In the genomic region with DNA sequence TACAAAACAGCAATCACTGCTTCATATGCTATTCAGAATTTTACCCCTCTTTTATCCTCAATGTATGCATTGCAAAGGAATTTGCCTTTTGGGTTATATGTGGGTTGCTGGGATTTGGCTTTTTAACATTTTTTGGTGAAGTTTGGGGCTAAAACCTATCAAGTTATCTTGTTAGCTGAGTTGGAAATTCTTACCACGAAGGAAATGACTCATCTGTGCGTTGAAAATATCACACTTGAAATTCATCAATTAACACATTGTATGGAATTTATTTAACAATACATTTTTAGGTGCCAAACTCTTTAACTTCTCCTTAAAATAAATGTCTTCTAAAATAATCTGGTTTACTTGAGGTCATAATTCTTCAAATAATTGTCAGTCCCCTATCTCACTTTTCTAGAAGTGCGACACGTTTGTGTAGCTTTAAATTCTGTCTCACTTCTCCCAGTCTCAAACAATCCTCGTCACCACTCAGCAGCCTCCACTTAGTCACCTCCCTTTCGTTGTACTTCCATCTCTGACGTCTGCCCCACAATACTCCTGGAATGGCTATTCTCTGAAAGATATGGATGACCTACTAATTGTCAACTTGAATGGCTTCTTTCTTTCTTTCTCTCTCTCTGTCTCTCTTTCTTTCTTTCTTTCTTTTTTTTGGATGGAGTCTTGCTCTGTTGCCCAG, we compare ENCODE assay signal across 17 cellular contexts.
A peak's percentile ranks its signal among the peaks of the same experiment; 100 is the strongest.
DNase-seq lines count a peak whose midpoint lies in the region; ATAC-seq and TF ChIP-seq lines count a peak whose summit lies in the region.
"Had no signal": no experiment of that assay in that cellular context is flagged by ENCODE, and none has a peak within 500 bp of the region (broad histone marks: within the 10 kb centered on the region; RNA-seq: fewer than 3 reads in every experiment).

No MANE protein-coding gene starts in this region.

- no peaks in the 10 kb centered on the region for H3K79me1 ChIP-seq in trophoblast cell (ENCODE audit: low read length)

- H4K91ac ChIP-seq in trophoblast cell (ENCODE audit: low read depth, low read length), result no peak overlapping the region

- H3K36me3 ChIP-seq in trophoblast cell (ENCODE audit: control insufficient read depth in 1 of 2, insufficient read depth in 2 of 2, low read length in 2 of 2), result no peaks in the 10 kb centered on the region
- H3K36me3 ChIP-seq: BE2C had no signal

- DNase-seq in COLO829 (ENCODE audit: low spot score) (peak; percentile 12), HS-5 (ENCODE audit: low read depth) (peak; percentile 68), astrocyte of the spinal cord (ENCODE audit: low read depth, low spot score) (peak; percentile 7), trophoblast cell (peak; percentile 40 to 64), NCI-H1105 (lab: John Stamatoyannopoulos, UW) (no peak), NCI-H82 treated with DMSO at 0.1 percent for 48 hours (lab: John Stamatoyannopoulos, UW; ENCODE audit: unreplicated experiment) (no peak)
- DNase-seq: ACHN; BE2C; CD4-positive, alpha-beta memory T cell; KBM-7; NCI-H1092 treated with DMSO at 0.1 percent for 48 hours; NCI-H1694 treated with DMSO at 0.1 percent for 48 hours; NCI-H345; NCI-H69; SHP77 had no signal

- no CpG with 5 or more reads among the region's 7 CpGs for WGBS in trophoblast cell (ENCODE audit: extremely low coverage, insufficient coverage, insufficient read length)

- no peak overlapping the region for H3K14ac ChIP-seq in trophoblast cell (ENCODE audit: low read length)

- H3K18ac ChIP-seq in trophoblast cell (ENCODE audit: low read length), result no peak overlapping the region

- no peak overlapping the region for H4K8ac ChIP-seq in trophoblast cell (ENCODE audit: low read depth, low read length)

- H3K4ac ChIP-seq in trophoblast cell (ENCODE audit: low read depth, low read length), result no peak overlapping the region

- no peak overlapping the region for H2BK5ac ChIP-seq in trophoblast cell (ENCODE audit: low read depth, low read length, poor library complexity)

- H3K79me2 ChIP-seq in trophoblast cell (ENCODE audit: control insufficient read depth, insufficient read depth, low read length, poor library complexity), result no peaks in the 10 kb centered on the region

- H3K4me2 ChIP-seq in trophoblast cell (ENCODE audit: low read length), result no peak overlapping the region

- H3K27me3 ChIP-seq in trophoblast cell (ENCODE audit: insufficient read depth, low read length), result no peaks in the 10 kb centered on the region
- H3K27me3 ChIP-seq: BE2C had no signal

- no peak overlapping the region for H3K23ac ChIP-seq in trophoblast cell (ENCODE audit: low read length)

- H3K27ac ChIP-seq in trophoblast cell (ENCODE audit: low read depth, low read length), result no peak overlapping the region

- ATAC-seq in GM18873 (IDR thresholded peaks at IDR 0.05; ENCODE audit: low FRiP score, unreplicated experiment) (no peak), HG02981 (IDR thresholded peaks at IDR 0.05; ENCODE audit: unreplicated experiment) (no peak)

- H3K9me3 ChIP-seq in trophoblast cell (ENCODE audit: insufficient read depth, low read depth, low read length), result no peaks in the 10 kb centered on the region
- H3K9me3 ChIP-seq: BE2C had no signal

- H4K12ac ChIP-seq in trophoblast cell (ENCODE audit: low read depth, low read length), result no peak overlapping the region

- H2BK12ac ChIP-seq in trophoblast cell (ENCODE audit: low read length), result no peak overlapping the region

- no peaks in the 10 kb centered on the region for H3K4me1 ChIP-seq in trophoblast cell (ENCODE audit: control insufficient read depth in 1 of 2, insufficient read depth in 2 of 2, low read length in 2 of 2)
- H3K4me1 ChIP-seq: BE2C had no signal

- no peak overlapping the region for H2BK120ac ChIP-seq in trophoblast cell (ENCODE audit: insufficient read depth, low read length, poor library complexity)

- no peak overlapping the region for H2AFZ ChIP-seq in trophoblast cell (ENCODE audit: insufficient read depth, low read length, poor library complexity)

- in situ Hi-C loops in astrocyte of the spinal cord (cut with HindIII; ENCODE audit: low sequenced_read_pairs), result no loop called here

- H2AK5ac ChIP-seq in trophoblast cell (ENCODE audit: low read length), result no peak overlapping the region

- no peak overlapping the region for H3K9ac ChIP-seq in trophoblast cell (ENCODE audit: low read length)

- no peak overlapping the region for H3K4me3 ChIP-seq in astrocyte of the spinal cord (ENCODE audit: low read depth, low read length)
- no peak overlapping the region for H3K4me3 ChIP-seq in trophoblast cell (ENCODE audit: low read depth, low read length)

- no peak for TF ChIP-seq CTCF in astrocyte of the spinal cord (IDR thresholded peaks at IDR 0.05; ENCODE audit: low read depth, low read length)

Comparison
In these comparisons a context has a peak if more than half of its experiments do, and no peak if none do; other contexts are left out.
1. DNase-seq: peak in COLO829 (single experiment), HS-5 (single experiment), astrocyte of the spinal cord (single experiment) and trophoblast cell (2 of 2); none in NCI-H1105 (single experiment) and NCI-H82 treated with DMSO at 0.1 percent for 48 hours (single experiment).